ENCODE assay signal across 9 cellular contexts in genomic region chr6:47438481-47439347, GRCh38. TPM values are rescaled to one million over a fixed set of nuclear protein-coding genes. Genes with fewer than 3 reads are reported as not detected.
DNase-seq lines count a peak whose midpoint lies in the region; ATAC-seq lines count a peak whose summit lies in the region.
"Had no signal": no experiment of that assay in that cellular context is flagged by ENCODE, and none has a peak within 500 bp of the region (broad histone marks: within the 10 kb centered on the region; RNA-seq: fewer than 3 reads in every experiment).

No MANE protein-coding gene starts in this region.

- DNase-seq in left cardiac atrium (peak; percentile 24), NCI-H1694 (lab: John Stamatoyannopoulos, UW) (no peak), NCI-H2107 (lab: John Stamatoyannopoulos, UW) (no peak), NCI-H226 (no peak), nucleus accumbens (lab: John Stamatoyannopoulos, UW) (no peak)
- DNase-seq: endodermal cell had no signal

- intact Hi-C loops in left cardiac atrium (cut with DNase I), result no loop called here

- ATAC-seq in GM18511 (IDR thresholded peaks at IDR 0.05; ENCODE audit: unreplicated experiment) (peak; percentile 78), GM21528 (IDR thresholded peaks at IDR 0.05; ENCODE audit: low FRiP score, unreplicated experiment) (peak; percentile 82), HG03378 (IDR thresholded peaks at IDR 0.05; ENCODE audit: unreplicated experiment) (peak; percentile 77), left cardiac atrium (peak in 1 of 2 donors; percentile 77)

RNA-seq across cellular contexts. Expression of gene CD2AP, which starts 38.9 kb away (rescaled TPM):
- 10 to 100 TPM; 12.5 to 16.7 TPM for total RNA-seq in left cardiac atrium
